ENCODE assay signal across 19 cellular contexts in the genomic region with DNA sequence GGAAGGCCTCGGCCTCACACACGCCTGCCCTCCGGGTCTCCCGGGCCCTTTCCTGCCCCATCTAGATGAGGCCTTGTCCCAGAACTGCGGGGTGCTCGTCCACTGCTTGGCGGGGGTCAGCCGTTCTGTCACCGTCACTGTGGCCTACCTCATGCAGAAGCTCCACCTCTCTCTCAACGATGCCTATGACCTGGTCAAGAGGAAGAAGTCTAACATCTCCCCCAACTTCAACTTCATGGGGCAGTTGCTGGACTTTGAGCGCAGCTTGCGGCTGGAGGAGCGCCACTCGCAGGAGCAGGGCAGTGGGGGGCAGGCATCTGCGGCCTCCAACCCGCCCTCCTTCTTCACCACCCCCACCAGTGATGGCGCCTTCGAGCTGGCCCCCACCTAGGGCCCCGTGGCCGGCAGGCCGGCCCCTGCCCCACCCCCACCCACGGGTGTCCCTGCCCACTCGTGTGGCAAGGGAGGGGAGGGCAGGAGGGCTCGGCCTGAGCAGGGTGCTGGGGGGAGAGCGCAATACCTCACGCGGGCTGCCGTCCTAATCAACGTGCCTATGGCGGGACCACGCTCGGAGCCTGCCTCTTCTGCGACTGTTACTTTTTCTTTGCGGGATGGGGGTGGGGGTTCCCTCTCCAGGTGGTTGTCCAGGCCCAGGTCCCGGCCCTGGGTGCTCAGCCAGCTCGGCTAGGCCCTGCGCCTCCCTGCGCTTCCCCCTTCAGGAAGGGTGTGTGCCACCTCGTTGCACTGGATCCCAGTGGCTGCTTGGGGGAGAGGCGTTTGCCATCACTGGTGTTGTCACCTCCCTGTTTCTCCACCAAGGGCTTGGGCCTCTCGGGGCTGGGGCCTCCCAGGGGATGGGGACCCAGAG. TPM values are rescaled to one million over a fixed set of nuclear protein-coding genes. Genes with fewer than 3 reads are reported as not detected.
DNase-seq lines count a peak whose midpoint lies in the region; ATAC-seq, FAIRE-seq and TF ChIP-seq lines count a peak whose summit lies in the region.
"Had no signal": no experiment of that assay in that cellular context is flagged by ENCODE, and none has a peak within 500 bp of the region (broad histone marks: within the 10 kb centered on the region; RNA-seq: fewer than 3 reads in every experiment).

No MANE protein-coding gene starts in this region.

- ATAC-seq in pancreas (no peak), GM21786 (IDR thresholded peaks at IDR 0.05; ENCODE audit: unreplicated experiment) (no peak), GM18873 (IDR thresholded peaks at IDR 0.05; ENCODE audit: low FRiP score, unreplicated experiment) (no peak)
- ATAC-seq: stimulated activated memory B cell treated with anti-CD40 and anti-IgM and Interleukin-4, amounts not matched to agents 10 μg/mL and 1 μg/mL and 100 μg/mL, for 72 hours had no signal

- no peaks in the 10 kb centered on the region for H3K36me3 ChIP-seq in pancreas
- H3K36me3 ChIP-seq: ascending aorta, MG63 had no signal

- H3K27me3 ChIP-seq in pancreas, result peaks cover 0 to 9% (median 4%) of the 10 kb centered on the region in 4 donors
- H3K27me3 ChIP-seq: MG63, testis had no signal

- peaks cover 0 to 5% (median 0%) of the 10 kb centered on the region in 4 donors for H3K9me3 ChIP-seq in pancreas
- H3K9me3 ChIP-seq: ascending aorta, MG63, testis had no signal

- DNase-seq in GM20000 (ENCODE audit: low spot score) (peak; percentile 3), epithelial cell of esophagus (ENCODE audit: low read depth) (no peak), pancreas (peak in 4 of 6 donors; percentile 7 to 55 (median 38)), NCI-H1417 treated with DMSO at 0.1 percent for 48 hours (lab: John Stamatoyannopoulos, UW) (no peak)
- DNase-seq: activated CD4-positive, CD25-positive, alpha-beta regulatory T cell; DMS 273 treated with DMSO at 0.1 percent for 48 hours; HFFc6; testis had no signal

- no peak overlapping the region for H3K27ac ChIP-seq in C4-2B
- H3K27ac ChIP-seq in pancreas, result no peak overlapping the region
- H3K27ac ChIP-seq: ascending aorta, testis had no signal

- TF ChIP-seq CTCF in C4-2B (conservative IDR thresholded peaks at IDR 0.05), result peak; percentile 21
- no peak for TF ChIP-seq CTCF in GM20000 (IDR thresholded peaks at IDR 0.05; ENCODE audit: extremely low read depth, missing control alignments)
- peak; percentile 1 for TF ChIP-seq CTCF in epithelial cell of esophagus (IDR thresholded peaks at IDR 0.05; ENCODE audit: insufficient read depth, low read depth, low read length, missing control alignments)
- TF ChIP-seq CTCF in pancreas (IDR thresholded peaks at IDR 0.05), result peak in 1 of 4 donors; percentile 5

- H3K4me1 ChIP-seq in pancreas, result no peaks in the 10 kb centered on the region
- H3K4me1 ChIP-seq: testis had no signal

- WGBS in pancreas, 2 donors, result 64 to 72% methylated on average over 36 to 41 of the region's 41 CpGs

- H3K4me3 ChIP-seq in epithelial cell of esophagus (ENCODE audit: low read length) (no peak overlapping the region), pancreas (no peak overlapping the region)
- H3K4me3 ChIP-seq: ascending aorta, MG63, testis had no signal

- intact Hi-C loops in pancreas (cut with DNase I), result loop anchor here in 1 of 3 donors (10.0 kb wide), 1 partner anchor 95 kb away; no protein-coding TSS in a partner anchor

- no peak for FAIRE-seq in pancreas (lab: Jason Lieb, UNC)

RNA-seq across cellular contexts. Expression of a gene that starts 3.1 kb away (rescaled TPM):
- under 1 TPM in 3 of 6 donors, not detected in 3; 0.09 to 0.28 (median 0.14) TPM for total RNA-seq in pancreas
- polyA plus RNA-seq in pancreas, result under 1 TPM in 1 of 2 donors, not detected in 1; 0.07 TPM
- total RNA-seq: activated CD4-positive, alpha-beta memory T cell treated with anti-CD3 and anti-CD28 coated beads, Interleukin-2, amount 10 ng/mL, durations not matched to agents 7 days and 5 days; ascending aorta; cardiac septum; CD4-positive, CD25-positive, alpha-beta regulatory T cell; HFFc6; myocyte had no signal
- polyA plus RNA-seq: CD4-positive, CD25-positive, alpha-beta regulatory T cell had no signal

RNA-seq across cellular contexts. Expression of a gene that starts 23.5 kb away (rescaled TPM):
- total RNA-seq in pancreas, result under 1 TPM in 3 of 6 donors, not detected in 3; 0.35 to 0.67 (median 0.49) TPM
- polyA plus RNA-seq in pancreas, result under 1 TPM; 0.28 to 0.99 TPM
- total RNA-seq: glomerular endothelial cell had no signal
- polyA plus RNA-seq: CD4-positive, CD25-positive, alpha-beta regulatory T cell had no signal

RNA-seq across cellular contexts. Expression of a gene that starts 37.6 kb away (rescaled TPM):
- 10 to 100 TPM in 4 of 6 donors, 1 to 10 TPM in 2; 8.4 to 15.8 (median 11.1) TPM for total RNA-seq in pancreas
- polyA plus RNA-seq in pancreas, result 10 to 100 TPM; 12.3 to 14.4 TPM

RNA-seq across cellular contexts. Expression of a gene that starts 51.2 kb away (rescaled TPM):
- 10 to 100 TPM in 1 of 6 donors, 1 to 10 TPM in 5; 6.7 to 10.6 (median 8.1) TPM for total RNA-seq in pancreas
- 10 to 100 TPM; 26.3 to 32.1 TPM for polyA plus RNA-seq in pancreas

Comparison
In these comparisons a context has a peak if more than half of its experiments do, and no peak if none do; other contexts are left out.
1. DNase-seq: peak in GM20000 (single experiment) and pancreas (4 of 6); none in epithelial cell of esophagus (single experiment) and NCI-H1417 treated with DMSO at 0.1 percent for 48 hours (single experiment).